Comparison of ENCODE assay signal across 8 cellular contexts in genomic region chr6:3119040-3119723, GRCh38. TPM values are rescaled to one million over a fixed set of nuclear protein-coding genes. Genes with fewer than 3 reads are reported as not detected.
A peak's percentile ranks its signal among the peaks of the same experiment; 100 is the strongest.
DNase-seq lines count a peak whose midpoint lies in the region; ATAC-seq lines count a peak whose summit lies in the region.

No MANE protein-coding gene starts in this region.

- peak overlapping the region; percentile 85 for H3K4me2 ChIP-seq in skeletal muscle satellite cell (ENCODE audit: low read length)

- H3K36me3 ChIP-seq in HUES48 (ENCODE audit: control insufficient read depth, insufficient read depth, low read length): peaks cover 16% of the 10 kb centered on the region
- H3K36me3 ChIP-seq in adipocyte (ENCODE audit: control insufficient read depth, insufficient read depth, low read length, severe bottlenecking): peaks cover 15% of the 10 kb centered on the region
- H3K36me3 ChIP-seq in iPS DF 6.9 (ENCODE audit: control insufficient read depth, insufficient read depth, low read length): no peaks in the 10 kb centered on the region
- H3K36me3 ChIP-seq in skeletal muscle satellite cell (ENCODE audit: insufficient read depth, low read length): peaks cover 9% of the 10 kb centered on the region

- peak; percentile 28 for ATAC-seq in GM21447 (IDR thresholded peaks at IDR 0.05; ENCODE audit: unreplicated experiment)

- in situ Hi-C loops in G401 (cut with HindIII; ENCODE audit: low sequenced_read_pairs): no loop called here

- H3K9me3 ChIP-seq in HUES48 (ENCODE audit: control insufficient read depth, insufficient read depth, low read length): no peaks in the 10 kb centered on the region
- H3K9me3 ChIP-seq in adipocyte (ENCODE audit: control insufficient read depth, low read length): no peaks in the 10 kb centered on the region
- no peaks in the 10 kb centered on the region for H3K9me3 ChIP-seq in iPS DF 6.9 (ENCODE audit: control insufficient read depth, insufficient read depth, low read length)
- no peaks in the 10 kb centered on the region for H3K9me3 ChIP-seq in skeletal muscle satellite cell (replicated peaks; ENCODE audit: low read length)

- DNase-seq in G401 (ENCODE audit: low spot score) (peak; percentile 56), adipocyte (ENCODE audit: low read depth) (peak; percentile 55), iPS DF 6.9 (ENCODE audit: low read depth, low spot score) (no peak), GF-D8 (lab: John Stamatoyannopoulos, UW) (no peak)
- no peak for DNase-seq in stimulated activated CD8-positive, alpha-beta memory T cell treated with anti-CD3 and anti-CD28 coated beads, Interleukin-4, amount 100 ng/mL, for 48 hours

- H3K27me3 ChIP-seq in HUES48 (ENCODE audit: control insufficient read depth, insufficient read depth, low read length): no peaks in the 10 kb centered on the region
- no peaks in the 10 kb centered on the region for H3K27me3 ChIP-seq in adipocyte (replicated peaks; ENCODE audit: control insufficient read depth, insufficient read depth, low read length)
- no peaks in the 10 kb centered on the region for H3K27me3 ChIP-seq in iPS DF 6.9 (ENCODE audit: control insufficient read depth, insufficient read depth, low read length)
- no peaks in the 10 kb centered on the region for H3K27me3 ChIP-seq in skeletal muscle satellite cell (ENCODE audit: control insufficient read depth, insufficient read depth, low read length)

- H3K4me1 ChIP-seq in HUES48 (ENCODE audit: control insufficient read depth, insufficient read depth, low read length): peaks cover 15% of the 10 kb centered on the region
- H3K4me1 ChIP-seq in adipocyte (ENCODE audit: control insufficient read depth, insufficient read depth, low read length): peaks cover 38% of the 10 kb centered on the region
- no peaks in the 10 kb centered on the region for H3K4me1 ChIP-seq in iPS DF 6.9 (ENCODE audit: control insufficient read depth, insufficient read depth, low read length)
- H3K4me1 ChIP-seq in skeletal muscle satellite cell (ENCODE audit: control insufficient read depth, insufficient read depth, low read length): peaks cover 14% of the 10 kb centered on the region

- peak overlapping the region; percentile 86 for H3K9ac ChIP-seq in HUES48 (ENCODE audit: low read depth, low read length)
- peak overlapping the region; percentile 92 for H3K9ac ChIP-seq in adipocyte (ENCODE audit: low read length)
- peak overlapping the region; percentile 88 for H3K9ac ChIP-seq in skeletal muscle satellite cell (ENCODE audit: low read depth, low read length)

- H3K27ac ChIP-seq in HUES48 (ENCODE audit: low read depth, low read length) (peak overlapping the region; percentile 100), iPS DF 6.9 (ENCODE audit: low read length) (no peak overlapping the region)

- H3K4me3 ChIP-seq in HUES48 (ENCODE audit: low read depth, low read length): peak overlapping the region; percentile 97
- peak overlapping the region; percentile 95 for H3K4me3 ChIP-seq in adipocyte (ENCODE audit: low read length)
- peak overlapping the region; percentile 63 for H3K4me3 ChIP-seq in iPS DF 6.9 (ENCODE audit: low read length)
- peak overlapping the region; percentile 92 for H3K4me3 ChIP-seq in skeletal muscle satellite cell (ENCODE audit: low read length)

- WGBS in iPS DF 6.9 (ENCODE audit: insufficient coverage, insufficient read length): no CpG with 5 or more reads among the region's 19 CpGs

RNA-seq across cellular contexts. Expression of gene BPHL, which starts 0.7 kb away (rescaled TPM):
- total RNA-seq in G401 (2014; rRNA removed; shearing (Covaris generic)): 47.0 and 56.9 TPM in 2 replicates
- total RNA-seq in skeletal muscle satellite cell (2012; rRNA removed): 9.6 and 14.6 TPM in 2 replicates

RNA-seq across cellular contexts. Expression of gene TUBB2A, which starts 38.2 kb away (rescaled TPM):
- 169 and 184 TPM in 2 replicates for total RNA-seq in G401 (2014; rRNA removed; shearing (Covaris generic))
- 64.1 and 111 TPM in 2 replicates for total RNA-seq in skeletal muscle satellite cell (2012; rRNA removed)

RNA-seq across cellular contexts. Expression of gene RIPK1, which starts 50.9 kb away (rescaled TPM):
- 18.8 and 19.0 TPM in 2 replicates for total RNA-seq in G401 (2014; rRNA removed; shearing (Covaris generic))
- total RNA-seq in skeletal muscle satellite cell (2012; rRNA removed): 12.2 and 13.9 TPM in 2 replicates

Comparison
In these comparisons a context has a peak if more than half of its experiments do, and no peak if none do; other contexts are left out.
1. DNase-seq: peak in G401 (single experiment) and adipocyte (single experiment); none in iPS DF 6.9 (single experiment), stimulated activated CD8-positive, alpha-beta memory T cell treated with anti-CD3 and anti-CD28 coated beads, Interleukin-4, amount 100 ng/mL, for 48 hours (single experiment) and GF-D8 (single experiment).
2. Peak in every context shown above with its lines, with median percentiles within 50 percentile points of each other: H3K4me3 ChIP-seq and H3K9ac ChIP-seq.